20 cellular contexts compared by ENCODE assay signal in genomic region chr17:1582374-1582773, GRCh38. TPM values are rescaled to one million over a fixed set of nuclear protein-coding genes. Genes with fewer than 3 reads are reported as not detected.
DNase-seq lines count a peak whose midpoint lies in the region; ATAC-seq and TF ChIP-seq lines count a peak whose summit lies in the region.
"Had no signal": no experiment of that assay in that cellular context is flagged by ENCODE, and none has a peak within 500 bp of the region (broad histone marks: within the 10 kb centered on the region; RNA-seq: fewer than 3 reads in every experiment).

No MANE protein-coding gene starts in this region.

- no peaks in the 10 kb centered on the region for H3K23me2 ChIP-seq in H9 (ENCODE audit: insufficient read length, low read depth, low read length, poor library complexity, severe bottlenecking)

- H3K36me3 Mint-ChIP-seq in H9 (ENCODE audit: insufficient read depth in 1 of 3, low read depth in 3 of 3) (peaks cover 2 to 14% (median 4%) of the 10 kb centered on the region in 3 experiments; a peak in 5 of 7 replicates), osteocyte (ENCODE audit: unreplicated experiment) (no peaks in the 10 kb centered on the region)

- H3K9me3 Mint-ChIP-seq in H9 (no peaks in the 10 kb centered on the region), osteocyte (ENCODE audit: unreplicated experiment) (no peaks in the 10 kb centered on the region)
- H3K9me3 Mint-ChIP-seq: HFFc6 had no signal

- H3K27me3 Mint-ChIP-seq in H9 (ENCODE audit: low read depth) (no peaks in the 10 kb centered on the region; the same call in 1 of the 2 replicates), osteocyte (ENCODE audit: unreplicated experiment) (no peaks in the 10 kb centered on the region)

- H3K36me3 ChIP-seq in body of pancreas (replicated peaks in 1 of 2; ENCODE audit: insufficient read depth in 1 of 2, low read depth in 2 of 2), result no peaks in the 10 kb centered on the region
- peaks cover 90% of the 10 kb centered on the region for H3K36me3 ChIP-seq in neutrophil
- peaks cover 0 to 43% (median 27%) of the 10 kb centered on the region in 4 donors for H3K36me3 ChIP-seq in upper lobe of left lung
- H3K36me3 ChIP-seq: SJSA1 had no signal

- no peak overlapping the region for H3K9ac ChIP-seq in H9 (ENCODE audit: extremely low read depth, insufficient read length, low read length)
- H3K9ac ChIP-seq: KMS-11 had no signal

- no peak overlapping the region for H2AFZ ChIP-seq in H9 (ENCODE audit: low read length)

- H3K9me3 ChIP-seq in H9 (ENCODE audit: control insufficient read depth, low read depth, low read length), result no peaks in the 10 kb centered on the region
- H3K9me3 ChIP-seq in body of pancreas, result no peaks in the 10 kb centered on the region
- H3K9me3 ChIP-seq in neutrophil, result no peaks in the 10 kb centered on the region
- H3K9me3 ChIP-seq in upper lobe of left lung, result no peaks in the 10 kb centered on the region
- H3K9me3 ChIP-seq: SJSA1 had no signal

- no peak for TF ChIP-seq POLR2A in body of pancreas (IDR thresholded peaks at IDR 0.05)
- no peak for TF ChIP-seq POLR2A in upper lobe of left lung (IDR thresholded peaks at IDR 0.05)

- no peaks in the 10 kb centered on the region for H3K79me1 ChIP-seq in H9 (ENCODE audit: insufficient read depth, low read depth, low read length, poor library complexity, severe bottlenecking)

- no peak overlapping the region for H2BK15ac ChIP-seq in H9 (ENCODE audit: low read depth, low read length)

- H3K79me2 ChIP-seq in H9 (ENCODE audit: insufficient read depth, low read length), result no peaks in the 10 kb centered on the region

- H2BK20ac ChIP-seq in H9 (ENCODE audit: low read depth, low read length, poor library complexity, severe bottlenecking), result no peak overlapping the region

- H2AK5ac ChIP-seq in H9 (ENCODE audit: insufficient read length, low read length), result no peak overlapping the region

- H2BK12ac ChIP-seq in H9 (ENCODE audit: insufficient read length, low read depth, low read length), result no peak overlapping the region

- H3K4ac ChIP-seq in H9 (ENCODE audit: low read depth, low read length), result no peak overlapping the region

- H2BK120ac ChIP-seq in H9 (ENCODE audit: low read depth, low read length, poor library complexity, severe bottlenecking), result no peak overlapping the region

- TF ChIP-seq CTCF in H9 (conservative IDR thresholded peaks at IDR 0.05), result no peak
- no peak for TF ChIP-seq CTCF in body of pancreas (IDR thresholded peaks at IDR 0.05)
- no peak for TF ChIP-seq CTCF in neutrophil (IDR thresholded peaks at IDR 0.05)
- TF ChIP-seq CTCF in upper lobe of left lung (IDR thresholded peaks at IDR 0.05), result no peak
- TF ChIP-seq CTCF in osteocyte (IDR thresholded peaks at IDR 0.05), result no peak

- no peak overlapping the region for H3T11ph ChIP-seq in H9 (ENCODE audit: low read length)

- H3K27me3 ChIP-seq in H9 (ENCODE audit: insufficient read depth, low read length), result no peaks in the 10 kb centered on the region
- H3K27me3 ChIP-seq in body of pancreas, result no peaks in the 10 kb centered on the region
- H3K27me3 ChIP-seq in neutrophil, result no peaks in the 10 kb centered on the region
- H3K27me3 ChIP-seq in upper lobe of left lung, result no peaks in the 10 kb centered on the region
- H3K27me3 ChIP-seq: SJSA1 had no signal

- no peak overlapping the region for H4K8ac ChIP-seq in H9 (replicated peaks; ENCODE audit: insufficient read length, low read depth, low read length)

- H4K91ac ChIP-seq in H9 (ENCODE audit: insufficient read length, low read depth, low read length), result no peak overlapping the region

- no peak overlapping the region for H3K56ac ChIP-seq in H9 (ENCODE audit: insufficient read length, low read depth, low read length)

- H3K18ac ChIP-seq in H9 (ENCODE audit: insufficient read length, low read depth, low read length), result no peak overlapping the region

- H3K23ac ChIP-seq in H9 (ENCODE audit: insufficient read length, low read depth, low read length), result no peak overlapping the region

- H3K4me1 ChIP-seq in H9 (ENCODE audit: insufficient read depth, low read length) (no peaks in the 10 kb centered on the region; the same call in 1 of the 2 replicates), body of pancreas (peaks cover 34% of the 10 kb centered on the region), neutrophil (ENCODE audit: control insufficient read depth in 1 of 2, insufficient read depth in 1 of 2, low read depth in 1 of 2, low read length in 1 of 2) (peaks cover 48 to 49% of the 10 kb centered on the region in 2 experiments), upper lobe of left lung (peaks cover 12 to 34% (median 27%) of the 10 kb centered on the region in 4 donors)

- TF ChIP-seq EP300 in upper lobe of left lung (IDR thresholded peaks at IDR 0.05), result no peak

- H3K14ac ChIP-seq in H9 (ENCODE audit: insufficient read depth, low read length), result no peak overlapping the region

- DNase-seq in H9 (no peak), body of pancreas (no peak), upper lobe of left lung (no peak), osteocyte (ENCODE audit: extremely low spot score, unreplicated experiment) (no peak), D341Med (ENCODE audit: low spot score) (no peak)
- DNase-seq: ACHN, HFFc6, NCI-H1105, NCI-H146, NCI-H2081, NCI-H2171 treated with DMSO at 0.1 percent for 48 hours, NCI-H524 treated with DMSO at 0.1 percent for 48 hours, NCI-H82 had no signal

- H3K4me1 Mint-ChIP-seq in H9 (peaks cover 26 to 34% of the 10 kb centered on the region in 2 experiments), osteocyte (ENCODE audit: unreplicated experiment) (peaks cover 12% of the 10 kb centered on the region)

- no peak overlapping the region for H3K4me3 Mint-ChIP-seq in H9
- H3K4me3 Mint-ChIP-seq in osteocyte (ENCODE audit: unreplicated experiment), result no peak overlapping the region
- H3K4me3 Mint-ChIP-seq: HFFc6 had no signal

- H3K4me2 ChIP-seq in H9 (ENCODE audit: insufficient read depth, insufficient read length, low read length), result no peak overlapping the region
- H3K4me2 ChIP-seq: KMS-11 had no signal

- H3K4me3 ChIP-seq in body of pancreas (no peak overlapping the region), neutrophil (ENCODE audit: low read depth in 1 of 2, low read length in 1 of 2) (no peak overlapping the region), upper lobe of left lung (no peak overlapping the region)
- H3K4me3 ChIP-seq: SJSA1 had no signal

- H3K27ac Mint-ChIP-seq in H9, result peak overlapping the region in 2 of 3 experiments; percentile 40 to 92; a peak in 2 of 7 replicates
- no peak overlapping the region for H3K27ac Mint-ChIP-seq in osteocyte (ENCODE audit: unreplicated experiment)
- H3K27ac Mint-ChIP-seq: HFFc6 had no signal

- H4K5ac ChIP-seq in H9 (ENCODE audit: insufficient read length, low read depth, low read length), result no peak overlapping the region

- ATAC-seq in body of pancreas (no peak), upper lobe of left lung (ENCODE audit: low FRiP score in 2 of 2) (no peak), HG03442 (IDR thresholded peaks at IDR 0.05; ENCODE audit: unreplicated experiment) (no peak), GM19397 (IDR thresholded peaks at IDR 0.05; ENCODE audit: unreplicated experiment) (no peak)
- ATAC-seq: Right ventricle myocardium inferior had no signal

- no peaks in the 10 kb centered on the region for H4K20me1 ChIP-seq in H9 (ENCODE audit: control insufficient read depth, insufficient read depth, insufficient read length)

- no peak overlapping the region for H3K27ac ChIP-seq in H9 (ENCODE audit: insufficient read length, low read depth, low read length)
- peak overlapping the region; percentile 32 to 92 (median 66) for H3K27ac ChIP-seq in body of pancreas
- peak overlapping the region; percentile 62 for H3K27ac ChIP-seq in neutrophil
- H3K27ac ChIP-seq in upper lobe of left lung, result peak overlapping the region; percentile 38 to 72 (median 60)
- H3K27ac ChIP-seq: HL-60, KMS-11, SJSA1 had no signal

- no CpG with 5 or more reads among the region's 10 CpGs for WGBS in H9 (ENCODE audit: extremely low coverage, insufficient read length, low lambda C conversion rate)
- 82 to 89% methylated on average over 3 to 10 of the region's 10 CpGs for WGBS in body of pancreas, 2 donors
- WGBS in upper lobe of left lung, 2 donors, result 82 to 91% methylated on average over 9 to 10 of the region's 10 CpGs

- intact Hi-C loops in body of pancreas (cut with DNase I), result no loop called here

- no peak overlapping the region for H2BK5ac ChIP-seq in H9 (ENCODE audit: insufficient read length, low read length)

RNA-seq across cellular contexts. Expression of gene PITPNA, which starts 19.8 kb away (rescaled TPM):
- total RNA-seq in H9 (2021) (68.9 and 74.2 TPM in 2 replicates), body of pancreas (10 to 100 TPM; 11.2 to 14.3 TPM), upper lobe of left lung (10 to 100 TPM; 35.0 to 90.2 (median 53.4) TPM), osteocyte (65.0 and 71.0 TPM in 2 replicates)

RNA-seq across cellular contexts. Expression of gene SLC43A2, which starts 46.3 kb away (rescaled TPM):
- total RNA-seq in H9 (2021) (11.8 and 12.9 TPM in 2 replicates), body of pancreas (10 to 100 TPM in 1 of 2 donors, 1 to 10 TPM in 1; 9.6 to 22.4 TPM), upper lobe of left lung (10 to 100 TPM; 16.9 to 79.0 (median 49.2) TPM), osteocyte (4.7 and 7.3 TPM in 2 replicates)
